9 cellular contexts compared by ENCODE assay signal in genomic region chr6:35624341-35625070, GRCh38.
A peak's percentile ranks its signal among the peaks of the same experiment; 100 is the strongest.
DNase-seq lines count a peak whose midpoint lies in the region; ATAC-seq and TF ChIP-seq lines count a peak whose summit lies in the region.
"Had no signal": no experiment of that assay in that cellular context is flagged by ENCODE, and none has a peak within 500 bp of the region (broad histone marks: within the 10 kb centered on the region; RNA-seq: fewer than 3 reads in every experiment).

No MANE protein-coding gene starts in this region.

- H4K8ac ChIP-seq in H9 (replicated peaks; ENCODE audit: insufficient read length, low read depth, low read length), result no peak overlapping the region

- peak overlapping the region in 2 of 3 experiments; percentile 7 to 14; a peak in 2 of 7 replicates for H3K27ac Mint-ChIP-seq in H9
- peak overlapping the region; percentile 10 for H3K27ac Mint-ChIP-seq in activated T-helper 17 cell treated with anti-CD3 and anti-CD28 coated beads, Interleukin-2, amount 50 U/mL, for 72 hours

- no peaks in the 10 kb centered on the region for H4K20me1 ChIP-seq in H9 (ENCODE audit: control insufficient read depth, insufficient read depth, insufficient read length)

- intact Hi-C loops in colonic mucosa (cut with DNase I), result no loop called here
- intact Hi-C loops in sigmoid colon (cut with DNase I), result loop anchor here (5.0 to 10.0 kb wide), 2 partner anchors 42 to 100 kb away; no protein-coding TSS in a partner anchor

- no peak overlapping the region for H2BK120ac ChIP-seq in H9 (ENCODE audit: low read depth, low read length, poor library complexity, severe bottlenecking)

- no peaks in the 10 kb centered on the region for H3K27me3 Mint-ChIP-seq in H9 (ENCODE audit: low read depth)
- no peaks in the 10 kb centered on the region for H3K27me3 Mint-ChIP-seq in activated T-helper 17 cell treated with anti-CD3 and anti-CD28 coated beads, Interleukin-2, amount 50 U/mL, for 72 hours

- H4K91ac ChIP-seq in H9 (ENCODE audit: insufficient read length, low read depth, low read length), result no peak overlapping the region

- H3K4me2 ChIP-seq in H9 (ENCODE audit: insufficient read depth, insufficient read length, low read length), result no peak overlapping the region

- no peak overlapping the region for H2BK12ac ChIP-seq in H9 (ENCODE audit: insufficient read length, low read depth, low read length)

- H3K4ac ChIP-seq in H9 (ENCODE audit: low read depth, low read length), result no peak overlapping the region

- no peaks in the 10 kb centered on the region for H3K23me2 ChIP-seq in H9 (ENCODE audit: insufficient read length, low read depth, low read length, poor library complexity, severe bottlenecking)

- no peak overlapping the region for H2BK20ac ChIP-seq in H9 (ENCODE audit: low read depth, low read length, poor library complexity, severe bottlenecking)

- no peak overlapping the region for H2BK15ac ChIP-seq in H9 (ENCODE audit: low read depth, low read length)

- no peak overlapping the region for H2AFZ ChIP-seq in H9 (ENCODE audit: low read length)

- no peak for TF ChIP-seq POLR2A in sigmoid colon (IDR thresholded peaks at IDR 0.05)

- H3K4me1 Mint-ChIP-seq in H9, result no peaks in the 10 kb centered on the region
- H3K4me1 Mint-ChIP-seq in activated T-helper 17 cell treated with anti-CD3 and anti-CD28 coated beads, Interleukin-2, amount 50 U/mL, for 72 hours, result peaks cover 7% of the 10 kb centered on the region

- no peaks in the 10 kb centered on the region for H3K27me3 ChIP-seq in BE2C
- H3K27me3 ChIP-seq in H9 (ENCODE audit: insufficient read depth, low read length), result no peaks in the 10 kb centered on the region
- H3K27me3 ChIP-seq in liver (ENCODE audit: control insufficient read depth in 4 of 4, insufficient read depth in 4 of 4, low read length in 3 of 4), result no peaks in the 10 kb centered on the region
- H3K27me3 ChIP-seq in colonic mucosa, result no peaks in the 10 kb centered on the region
- no peaks in the 10 kb centered on the region for H3K27me3 ChIP-seq in sigmoid colon
- H3K27me3 ChIP-seq: right lobe of liver had no signal

- H3K36me3 ChIP-seq in BE2C (peaks cover 6% of the 10 kb centered on the region), liver (ENCODE audit: control insufficient read depth in 4 of 4, insufficient read depth in 3 of 4, low read depth in 1 of 4, low read length in 3 of 4) (peaks cover 4 to 40% (median 20%) of the 10 kb centered on the region in 4 donors), colonic mucosa (no peaks in the 10 kb centered on the region), sigmoid colon (peaks cover 6 to 90% (median 23%) of the 10 kb centered on the region in 4 donors)

- H3K79me2 ChIP-seq in H9 (ENCODE audit: insufficient read depth, low read length), result no peaks in the 10 kb centered on the region

- no peaks in the 10 kb centered on the region for H3K9me3 Mint-ChIP-seq in H9
- no peaks in the 10 kb centered on the region for H3K9me3 Mint-ChIP-seq in activated T-helper 17 cell treated with anti-CD3 and anti-CD28 coated beads, Interleukin-2, amount 50 U/mL, for 72 hours

- DNase-seq in BE2C (no peak), H9 (no peak), colonic mucosa (no peak), germinal center (ENCODE audit: low spot score) (no peak), sigmoid colon (no peak), OCI-M2 (lab: John Stamatoyannopoulos, UW; ENCODE audit: unreplicated experiment) (no peak)
- DNase-seq: right lobe of liver had no signal

- ATAC-seq in activated T-helper 17 cell treated with anti-CD3 and anti-CD28 coated beads, Interleukin-2, amount 50 U/mL, for 72 hours (replicated peaks), result peak; percentile 35

- H3K27ac ChIP-seq in H9 (ENCODE audit: insufficient read length, low read depth, low read length), result no peak overlapping the region
- no peak overlapping the region for H3K27ac ChIP-seq in liver (ENCODE audit: low read depth in 1 of 2, low read length in 2 of 2)
- no peak overlapping the region for H3K27ac ChIP-seq in colonic mucosa
- H3K27ac ChIP-seq in sigmoid colon, result peak overlapping the region in 2 of 4 donors; percentile 7 to 42
- H3K27ac ChIP-seq: right lobe of liver had no signal

- no peak overlapping the region for H2BK5ac ChIP-seq in H9 (ENCODE audit: insufficient read length, low read length)

- no peak for TF ChIP-seq EP300 in sigmoid colon (IDR thresholded peaks at IDR 0.05)

- TF ChIP-seq CTCF in BE2C (IDR thresholded peaks at IDR 0.05; ENCODE audit: low read depth, low read length) (peak; percentile 62), H9 (conservative IDR thresholded peaks at IDR 0.05) (peak; percentile 56), liver (IDR thresholded peaks at IDR 0.05; ENCODE audit: low read depth, low read length, missing input control) (peak; percentile 12), colonic mucosa (IDR thresholded peaks at IDR 0.05) (no peak), sigmoid colon (IDR thresholded peaks at IDR 0.05) (no peak)

- H3K9ac ChIP-seq in H9 (ENCODE audit: extremely low read depth, insufficient read length, low read length) (no peak overlapping the region), liver (ENCODE audit: low read depth in 1 of 2, low read length in 2 of 2) (no peak overlapping the region), colonic mucosa (ENCODE audit: low read depth in 2 of 2, low read length in 2 of 2) (no peak overlapping the region)

- no peak overlapping the region for H3K18ac ChIP-seq in H9 (ENCODE audit: insufficient read length, low read depth, low read length)

- no peaks in the 10 kb centered on the region for H3K79me1 ChIP-seq in H9 (ENCODE audit: insufficient read depth, low read depth, low read length, poor library complexity, severe bottlenecking)

- H2AK5ac ChIP-seq in H9 (ENCODE audit: insufficient read length, low read length), result no peak overlapping the region

- no peak overlapping the region for H3K14ac ChIP-seq in H9 (ENCODE audit: insufficient read depth, low read length)

- peak; percentile 35 for TF ChIP-seq RAD21 in liver (IDR thresholded peaks at IDR 0.05)

- H3K4me3 Mint-ChIP-seq in H9, result no peak overlapping the region
- no peak overlapping the region for H3K4me3 Mint-ChIP-seq in activated T-helper 17 cell treated with anti-CD3 and anti-CD28 coated beads, Interleukin-2, amount 50 U/mL, for 72 hours

- no peaks in the 10 kb centered on the region for H3K4me1 ChIP-seq in BE2C
- H3K4me1 ChIP-seq in H9 (ENCODE audit: insufficient read depth, low read length), result no peaks in the 10 kb centered on the region
- H3K4me1 ChIP-seq in liver (ENCODE audit: control insufficient read depth in 4 of 4, insufficient read depth in 4 of 4, low read length in 3 of 4), result peaks cover 0 to 2% (median 0%) of the 10 kb centered on the region in 4 donors
- no peaks in the 10 kb centered on the region for H3K4me1 ChIP-seq in colonic mucosa
- peaks cover 0 to 6% (median 0%) of the 10 kb centered on the region in 4 donors for H3K4me1 ChIP-seq in sigmoid colon
- H3K4me1 ChIP-seq: right lobe of liver had no signal

- 100% methylated on average over 1 of the region's 9 CpGs for WGBS in H9 (ENCODE audit: extremely low coverage, insufficient read length, low lambda C conversion rate)
- 94% methylated on average over 9 of the region's 9 CpGs for WGBS in liver
- 91 to 93% methylated on average over 9 of the region's 9 CpGs for WGBS in sigmoid colon, 2 donors

- no peak overlapping the region for H3K23ac ChIP-seq in H9 (ENCODE audit: insufficient read length, low read depth, low read length)

- H4K5ac ChIP-seq in H9 (ENCODE audit: insufficient read length, low read depth, low read length), result no peak overlapping the region

- H3K4me3 ChIP-seq in BE2C (ENCODE audit: low read depth, low read length) (no peak overlapping the region), liver (ENCODE audit: low read depth in 1 of 3, low read length in 3 of 3) (no peak overlapping the region), colonic mucosa (no peak overlapping the region), sigmoid colon (no peak overlapping the region)
- H3K4me3 ChIP-seq: right lobe of liver had no signal

- no peak overlapping the region for H3T11ph ChIP-seq in H9 (ENCODE audit: low read length)

- peaks cover 0 to 5% (median 4%) of the 10 kb centered on the region in 3 experiments; a peak in 2 of 7 replicates for H3K36me3 Mint-ChIP-seq in H9 (ENCODE audit: insufficient read depth in 1 of 3, low read depth in 3 of 3)
- H3K36me3 Mint-ChIP-seq in activated T-helper 17 cell treated with anti-CD3 and anti-CD28 coated beads, Interleukin-2, amount 50 U/mL, for 72 hours (ENCODE audit: low read depth), result peaks cover 46% of the 10 kb centered on the region

- no peaks in the 10 kb centered on the region for H3K9me3 ChIP-seq in BE2C
- no peaks in the 10 kb centered on the region for H3K9me3 ChIP-seq in H9 (ENCODE audit: control insufficient read depth, low read depth, low read length)
- no peaks in the 10 kb centered on the region for H3K9me3 ChIP-seq in liver (ENCODE audit: control insufficient read depth in 4 of 4, low read length in 3 of 4)
- no peaks in the 10 kb centered on the region for H3K9me3 ChIP-seq in colonic mucosa
- no peaks in the 10 kb centered on the region for H3K9me3 ChIP-seq in sigmoid colon
- H3K9me3 ChIP-seq: right lobe of liver had no signal

- no peak overlapping the region for H3K56ac ChIP-seq in H9 (ENCODE audit: insufficient read length, low read depth, low read length)

TF ChIP-seq in liver, 16 proteins besides CTCF, POLR2A, EP300 and RAD21:
- TF ChIP-seq YY1 (IDR thresholded peaks at IDR 0.05) (no peak), FOXA1 (IDR thresholded peaks at IDR 0.05) (no peak)

Comparison
In these comparisons a context has a peak if more than half of its experiments do, and no peak if none do; other contexts are left out.
1. CTCF ChIP-seq: peak in BE2C (single experiment), H9 (single experiment) and liver (single experiment); none in colonic mucosa (single experiment) and sigmoid colon (0 of 4).